In genomic region chrX:129958814-129959492, GRCh38 we compare ENCODE assay signal across 21 cellular contexts. TPM values are rescaled to one million over a fixed set of nuclear protein-coding genes. Genes with fewer than 3 reads are reported as not detected.
DNase-seq lines count a peak whose midpoint lies in the region; ATAC-seq and TF ChIP-seq lines count a peak whose summit lies in the region.
"Had no signal": no experiment of that assay in that cellular context is flagged by ENCODE, and none has a peak within 500 bp of the region (broad histone marks: within the 10 kb centered on the region; RNA-seq: fewer than 3 reads in every experiment).

No MANE protein-coding gene starts in this region.

- H3K4me3 ChIP-seq in CD8-positive, alpha-beta memory T cell (ENCODE audit: low read length): no peak overlapping the region
- H3K4me3 ChIP-seq in HUES6 (ENCODE audit: low read depth, low read length) (peak overlapping the region; percentile 42), epithelial cell of esophagus (ENCODE audit: low read length) (no peak overlapping the region), neural cell (ENCODE audit: low read length) (peak overlapping the region; percentile 55), ascending aorta (no peak overlapping the region), endodermal cell (ENCODE audit: low read length) (no peak overlapping the region)
- H3K4me3 ChIP-seq: sigmoid colon, tibial nerve had no signal

- H3K27me3 ChIP-seq in CD8-positive, alpha-beta memory T cell (ENCODE audit: insufficient read depth, low read length, poor library complexity, severe bottlenecking): no peaks in the 10 kb centered on the region
- peaks cover 89% of the 10 kb centered on the region for H3K27me3 ChIP-seq in HUES6 (ENCODE audit: control insufficient read depth, insufficient read depth, low read length)
- H3K27me3 ChIP-seq in neural cell (ENCODE audit: insufficient read depth, low read depth, low read length): peaks cover 25% of the 10 kb centered on the region
- H3K27me3 ChIP-seq in ascending aorta: no peaks in the 10 kb centered on the region
- peaks cover 60% of the 10 kb centered on the region for H3K27me3 ChIP-seq in endodermal cell (ENCODE audit: control insufficient read depth, insufficient read depth, low read length, poor library complexity, severe bottlenecking)
- H3K27me3 ChIP-seq: sigmoid colon, tibial nerve had no signal

- H2AFZ ChIP-seq in neural cell (ENCODE audit: low read depth, low read length): no peak overlapping the region

- TF ChIP-seq RAD21 in neural cell (conservative IDR thresholded peaks at IDR 0.05): no peak

- H3K9me3 ChIP-seq in CD8-positive, alpha-beta memory T cell (ENCODE audit: low read length): no peaks in the 10 kb centered on the region
- H3K9me3 ChIP-seq in HUES6 (ENCODE audit: control insufficient read depth, insufficient read depth, low read depth, low read length) (no peaks in the 10 kb centered on the region), neural cell (ENCODE audit: low read length) (no peaks in the 10 kb centered on the region), ascending aorta (no peaks in the 10 kb centered on the region), endodermal cell (ENCODE audit: control insufficient read depth, low read length) (no peaks in the 10 kb centered on the region)
- H3K9me3 ChIP-seq: sigmoid colon, tibial nerve had no signal

- POLR2A ChIA-PET in CD8-positive, alpha-beta memory T cell (lab: Charles Lee): no interaction called here

- TF ChIP-seq EP300 in neural cell (conservative IDR thresholded peaks at IDR 0.05; ENCODE audit: poor library complexity, severe bottlenecking): no peak

- peaks cover 0 to 4% of the 10 kb centered on the region in 2 donors for H3K27me3 Mint-ChIP-seq in CD8-positive, alpha-beta memory T cell
- peaks cover 79% of the 10 kb centered on the region for H3K27me3 Mint-ChIP-seq in endodermal cell (ENCODE audit: insufficient read depth)

- intact Hi-C loops in ascending aorta (cut with DNase I): no loop called here

- no peak overlapping the region for H3K4me2 ChIP-seq in neural cell (ENCODE audit: low read length)

- peak overlapping the region in 5 of 8 donors; percentile 10 to 63 (median 37) for H3K27ac Mint-ChIP-seq in CD8-positive, alpha-beta memory T cell
- no peak overlapping the region for H3K27ac Mint-ChIP-seq in endodermal cell

- peaks cover 20% of the 10 kb centered on the region for H3K4me1 ChIP-seq in CD8-positive, alpha-beta memory T cell (ENCODE audit: insufficient read depth, low read length)
- peaks cover 44% of the 10 kb centered on the region for H3K4me1 ChIP-seq in HUES6 (ENCODE audit: control insufficient read depth, insufficient read depth, low read length)
- H3K4me1 ChIP-seq in ascending aorta: no peaks in the 10 kb centered on the region
- H3K4me1 ChIP-seq in endodermal cell (ENCODE audit: control insufficient read depth, insufficient read depth, low read length): no peaks in the 10 kb centered on the region

- H3K36me3 Mint-ChIP-seq in CD8-positive, alpha-beta memory T cell: no peaks in the 10 kb centered on the region
- no peaks in the 10 kb centered on the region for H3K36me3 Mint-ChIP-seq in endodermal cell (ENCODE audit: low read depth)

- TF ChIP-seq CTCF in epithelial cell of esophagus (IDR thresholded peaks at IDR 0.05; ENCODE audit: insufficient read depth, low read depth, low read length, missing control alignments): no peak
- no peak for TF ChIP-seq CTCF in neural cell (IDR thresholded peaks at IDR 0.05; ENCODE audit: poor library complexity, severe bottlenecking)
- TF ChIP-seq CTCF in ascending aorta (IDR thresholded peaks at IDR 0.05): no peak
- no peak for TF ChIP-seq CTCF in endodermal cell (conservative IDR thresholded peaks at IDR 0.05)

- ATAC-seq in HG02884 (IDR thresholded peaks at IDR 0.05; ENCODE audit: unreplicated experiment): no peak
- ATAC-seq: left lobe of liver had no signal

- no peaks in the 10 kb centered on the region for H3K9me2 ChIP-seq in neural cell (ENCODE audit: insufficient read depth, low read length)

- no peaks in the 10 kb centered on the region for H3K9me3 Mint-ChIP-seq in CD8-positive, alpha-beta memory T cell
- peaks cover 38% of the 10 kb centered on the region for H3K9me3 Mint-ChIP-seq in endodermal cell

- no peaks in the 10 kb centered on the region for H3K36me3 ChIP-seq in CD8-positive, alpha-beta memory T cell (ENCODE audit: insufficient read depth, low read length)
- H3K36me3 ChIP-seq in HUES6 (ENCODE audit: control insufficient read depth, insufficient read depth, low read length) (no peaks in the 10 kb centered on the region), neural cell (ENCODE audit: insufficient read depth, low read length) (no peaks in the 10 kb centered on the region), ascending aorta (no peaks in the 10 kb centered on the region), endodermal cell (ENCODE audit: control insufficient read depth, insufficient read depth, low read length) (no peaks in the 10 kb centered on the region)
- H3K36me3 ChIP-seq: sigmoid colon, tibial nerve had no signal

- H3K4me3 Mint-ChIP-seq in CD8-positive, alpha-beta memory T cell: peak overlapping the region in 2 of 7 donors; percentile 30 to 58
- no peak overlapping the region for H3K4me3 Mint-ChIP-seq in endodermal cell

- peaks cover 19 to 38% (median 24%) of the 10 kb centered on the region in 3 donors for H3K4me1 Mint-ChIP-seq in CD8-positive, alpha-beta memory T cell
- peaks cover 4% of the 10 kb centered on the region for H3K4me1 Mint-ChIP-seq in endodermal cell

- CTCF ChIA-PET in CD8-positive, alpha-beta memory T cell (lab: Charles Lee): interaction anchor here (1.2 kb wide), 1 partner anchor 34 kb away, joined by 4 read pairs; no protein-coding TSS in a partner anchor

- no peaks in the 10 kb centered on the region for H3F3A ChIP-seq in neural cell (ENCODE audit: insufficient read depth, low read length, poor library complexity, severe bottlenecking)

- no peak for DNase-seq in CD8-positive, alpha-beta memory T cell
- DNase-seq in epithelial cell of esophagus (ENCODE audit: low read depth) (peak; percentile 19), ascending aorta (ENCODE audit: low spot score in 2 of 2) (no peak), endodermal cell (no peak)
- no peak for DNase-seq in stimulated activated CD4-positive, alpha-beta T cell treated with anti-CD3 and anti-CD28 coated beads, Interleukin-15, amount 100 ng/mL, for 24 hours
- DNase-seq: activated T-cell treated with anti-CD3 and anti-CD28 coated beads, Interleukin-2, amount 50 U/mL, for 48 hours; DND-41; dorsolateral prefrontal cortex; NCI-H1930; NCI-H446 treated with DMSO at 0.1 percent for 48 hours; occipital lobe; RPMI8226; sigmoid colon; stimulated activated CD4-positive, alpha-beta T cell treated with anti-CD3 and anti-CD28 coated beads, Interleukin-2, amount 100 ng/mL, for 24 hours; stimulated activated naive CD4-positive, alpha-beta T cell treated with Interleukin-2 at 50 U/mL for 16 hours; T1000 had no signal

- H4K20me1 ChIP-seq in neural cell (ENCODE audit: insufficient read depth): no peaks in the 10 kb centered on the region

- H3K9ac ChIP-seq in HUES6 (ENCODE audit: low read length) (no peak overlapping the region), neural cell (ENCODE audit: low read length) (peak overlapping the region; percentile 9), endodermal cell (ENCODE audit: extremely low read depth, low read length, poor library complexity, severe bottlenecking) (no peak overlapping the region)

- H3K79me2 ChIP-seq in neural cell (replicated peaks; ENCODE audit: insufficient read depth, low read length): no peaks in the 10 kb centered on the region

- WGBS in endodermal cell (ENCODE audit: insufficient coverage in 1 of 2, insufficient read length in 1 of 2), 2 experiments: 24 to 33% methylated on average over 2 to 13 of the region's 13 CpGs

- no peak overlapping the region for H3K27ac ChIP-seq in CD8-positive, alpha-beta memory T cell (ENCODE audit: low read depth, low read length)
- H3K27ac ChIP-seq in HUES6 (ENCODE audit: low read depth, low read length): no peak overlapping the region
- no peak overlapping the region for H3K27ac ChIP-seq in neural cell (ENCODE audit: low read length)
- no peak overlapping the region for H3K27ac ChIP-seq in ascending aorta
- H3K27ac ChIP-seq in endodermal cell (ENCODE audit: low read depth, low read length): no peak overlapping the region
- H3K27ac ChIP-seq: dorsolateral prefrontal cortex, sigmoid colon, tibial nerve had no signal

TF ChIP-seq in neural cell, 6 proteins besides CTCF, POLR2A, EP300 and RAD21 (continues in another document):
- TF ChIP-seq MXI1 (conservative IDR thresholded peaks at IDR 0.05; ENCODE audit: poor library complexity, severe bottlenecking): no peak
- no peak for TF ChIP-seq EZH2 (IDR thresholded peaks at IDR 0.05; ENCODE audit: borderline replicate concordance, insufficient read depth, low read length, poor library complexity, severe bottlenecking)

RNA-seq across cellular contexts. Expression of gene BCORL1, which starts 23.5 kb away (rescaled TPM):
- total RNA-seq in CD8-positive, alpha-beta memory T cell: 10 to 100 TPM; 10.7 to 12.1 TPM
- polyA plus RNA-seq in CD8-positive, alpha-beta memory T cell: 2.7 TPM
- polyA plus RNA-seq in neural cell: 1.0 and 1.1 TPM in 2 replicates
- polyA minus RNA-seq in neural cell: 3.7 and 5.1 TPM in 2 replicates
- total RNA-seq in ascending aorta (10.3 TPM), endodermal cell (10 to 100 TPM; 24.5 to 29.9 TPM)
- 22.2 TPM for polyA plus RNA-seq in endodermal cell (2013, experiment 1 of 2)
- polyA plus RNA-seq in endodermal cell (2013, experiment 2 of 2): 20.2 TPM

RNA-seq across cellular contexts. Expression of gene UTP14A, which starts 53.0 kb away (rescaled TPM):
- 10 to 100 TPM; 62.1 to 66.8 TPM for total RNA-seq in CD8-positive, alpha-beta memory T cell
- polyA plus RNA-seq in CD8-positive, alpha-beta memory T cell: 12.5 TPM
- 9.3 and 10.5 TPM in 2 replicates for polyA plus RNA-seq in neural cell
- polyA minus RNA-seq in neural cell: 14.1 and 17.0 TPM in 2 replicates
- total RNA-seq in ascending aorta: 1.1 TPM
- 10 to 100 TPM; 15.6 to 24.9 TPM for total RNA-seq in endodermal cell
- 13.2 TPM for polyA plus RNA-seq in endodermal cell (2013, experiment 1 of 2)
- polyA plus RNA-seq in endodermal cell (2013, experiment 2 of 2): 10.3 TPM

Comparison
In these comparisons a context has a peak if more than half of its experiments do, and no peak if none do; other contexts are left out.
1. H3K4me3 ChIP-seq: peak in HUES6 (single experiment) and neural cell (single experiment); none in CD8-positive, alpha-beta memory T cell (single experiment), epithelial cell of esophagus (single experiment), ascending aorta (0 of 2) and endodermal cell (single experiment).